ENCODE assay signal across 1 cellular context in the genomic region with DNA sequence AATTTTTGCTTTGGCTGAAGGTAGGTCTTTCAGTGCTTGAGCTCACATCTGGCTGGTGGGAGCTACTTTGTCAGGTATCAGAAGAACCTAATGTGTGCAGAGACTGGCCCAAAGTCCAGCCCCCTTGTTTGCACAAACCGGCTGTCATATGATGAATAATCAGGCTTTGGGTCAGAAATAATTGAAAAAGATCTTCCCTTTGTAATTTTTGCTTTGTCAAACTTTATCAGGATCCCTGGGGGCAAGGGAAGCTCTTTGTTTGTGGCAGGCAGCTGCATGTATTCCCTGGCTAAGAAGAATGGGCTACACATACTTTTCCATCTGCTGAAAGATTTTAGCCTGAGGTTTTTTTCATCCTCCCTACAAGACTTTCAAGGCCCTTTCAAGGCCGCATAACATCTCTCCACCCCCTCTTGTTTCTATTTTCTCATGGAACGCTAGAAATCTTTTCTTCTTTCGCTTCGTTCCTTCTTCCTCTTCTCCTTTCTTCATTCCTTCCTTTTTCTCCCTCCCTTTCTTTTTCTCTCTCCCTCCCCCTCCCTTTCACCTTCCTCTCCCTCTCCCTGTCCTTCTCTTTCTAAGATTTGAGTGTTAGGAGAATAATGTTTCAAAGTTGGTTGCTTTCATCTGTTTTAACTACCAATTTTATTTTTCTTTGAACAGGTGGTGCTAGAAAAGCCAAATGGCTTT.
TF ChIP-seq lines count a peak whose summit lies in the region.

No MANE protein-coding gene starts in this region.

TF ChIP-seq in GM23338, 12 proteins besides CTCF, POLR2A, EP300 and RAD21 (continued from another document):
- TF ChIP-seq ZNF331 (CRISPR knock-in tag; IDR thresholded peaks at IDR 0.05; ENCODE audit: low read depth) (no peak), POLR2AphosphoS5 (IDR thresholded peaks at IDR 0.05; ENCODE audit: low read depth) (no peak), ETS1 (IDR thresholded peaks at IDR 0.05) (no peak), JUNB (IDR thresholded peaks at IDR 0.05; ENCODE audit: unreplicated experiment) (no peak), REST (IDR thresholded peaks at IDR 0.05; ENCODE audit: unreplicated experiment) (no peak), CREB1 (CRISPR knock-in tag; IDR thresholded peaks at IDR 0.05; ENCODE audit: low read depth) (no peak), EZH2phosphoT487 (IDR thresholded peaks at IDR 0.05; ENCODE audit: unreplicated experiment) (no peak), NANOG (IDR thresholded peaks at IDR 0.05; ENCODE audit: borderline replicate concordance) (no peak), ZNF462 (CRISPR knock-in tag; IDR thresholded peaks at IDR 0.05) (no peak), EZH2 (IDR thresholded peaks at IDR 0.05; ENCODE audit: low read depth, unreplicated experiment) (no peak)
